Comparison of ENCODE assay signal across 9 cellular contexts in genomic region chr9:128770286-128770685, GRCh38. TPM values are rescaled to one million over a fixed set of nuclear protein-coding genes. Genes with fewer than 3 reads are reported as not detected.
DNase-seq lines count a peak whose midpoint lies in the region; ATAC-seq and TF ChIP-seq lines count a peak whose summit lies in the region.
"Had no signal": no experiment of that assay in that cellular context is flagged by ENCODE, and none has a peak within 500 bp of the region (broad histone marks: within the 10 kb centered on the region; RNA-seq: fewer than 3 reads in every experiment).

No MANE protein-coding gene starts in this region.

- H3K9ac ChIP-seq in MM.1S (ENCODE audit: low read length) (peak overlapping the region; percentile 87; the same call in 1 of the 2 replicates), neural cell (ENCODE audit: low read length) (peak overlapping the region; percentile 97)

- TF ChIP-seq CTCF in CD4-positive, alpha-beta T cell (IDR thresholded peaks at IDR 0.05) = no peak
- TF ChIP-seq CTCF in MM.1S (IDR thresholded peaks at IDR 0.05; ENCODE audit: low read length) (no peak), dorsolateral prefrontal cortex (IDR thresholded peaks at IDR 0.05 in 54 of 56, conservative IDR thresholded peaks at IDR 0.05 in 2 of 56; ENCODE audit: low read depth in 1 of 56, partially characterized antibody in 56 of 56) (no peak), neural cell (IDR thresholded peaks at IDR 0.05; ENCODE audit: poor library complexity, severe bottlenecking) (no peak)

- peaks cover 48% of the 10 kb centered on the region for H3K4me1 Mint-ChIP-seq in CD4-positive, alpha-beta T cell (ENCODE audit: low read depth)

- POLR2A ChIA-PET in CD4-positive, alpha-beta T cell (lab: Charles Lee) = interaction anchor here (1.5 to 3.6 kb wide), 4 partner anchors 16 to 399 kb away, joined by 8 to 49 read pairs (median 20); partner anchors contain the start of genes SET, TBC1D13, URM1 and ZDHHC12

- no peaks in the 10 kb centered on the region for H3K9me3 ChIP-seq in CD4-positive, alpha-beta T cell (ENCODE audit: control insufficient read depth, low read length)
- H3K9me3 ChIP-seq in MM.1S (replicated peaks; ENCODE audit: insufficient read depth, low read length) (no peaks in the 10 kb centered on the region), neural cell (ENCODE audit: low read length) (no peaks in the 10 kb centered on the region)

- H3K4me1 ChIP-seq in MM.1S (ENCODE audit: low read length) = peaks cover 5% of the 10 kb centered on the region

- H3K79me2 ChIP-seq in MM.1S (ENCODE audit: low read length) = peaks cover 20% of the 10 kb centered on the region
- peaks cover 20% of the 10 kb centered on the region for H3K79me2 ChIP-seq in neural cell (replicated peaks; ENCODE audit: insufficient read depth, low read length)

- CTCF ChIA-PET in CD4-positive, alpha-beta T cell (lab: Charles Lee) = no interaction called here

- H3K9me2 ChIP-seq in MM.1S (replicated peaks; ENCODE audit: insufficient read depth, low read length) = no peaks in the 10 kb centered on the region
- no peaks in the 10 kb centered on the region for H3K9me2 ChIP-seq in neural cell (ENCODE audit: insufficient read depth, low read length)

- ATAC-seq in CD4-positive, alpha-beta T cell (ENCODE audit: poor library complexity) = no peak
- ATAC-seq in GM18517 (IDR thresholded peaks at IDR 0.05; ENCODE audit: unreplicated experiment) = no peak

- no peak for DNase-seq in CD4-positive, alpha-beta T cell
- no peak for DNase-seq in MM.1S
- no peak for DNase-seq in dorsolateral prefrontal cortex
- DNase-seq in effector CD8-positive, alpha-beta T cell (lab: John Stamatoyannopoulos, UW) = no peak
- DNase-seq in kidney tubule cell (ENCODE audit: low spot score) = no peak
- no peak for DNase-seq in COLO829 (ENCODE audit: low spot score)
- DNase-seq: stimulated activated naive CD4-positive, alpha-beta T cell had no signal

- H4K20me1 ChIP-seq in MM.1S (ENCODE audit: insufficient read depth, low read length) (no peaks in the 10 kb centered on the region), neural cell (ENCODE audit: insufficient read depth) (no peaks in the 10 kb centered on the region)

- no peaks in the 10 kb centered on the region for H3K27me3 Mint-ChIP-seq in CD4-positive, alpha-beta T cell

- intact Hi-C loops in CD4-positive, alpha-beta T cell (cut with DNase I, micrococcal nuclease) = loop anchor here (2.0 to 10.0 kb wide), 6 partner anchors 45 to 398 kb away; partner anchors contain the start of genes ZDHHC12 (in 2 of the 2), DYNC2I2 (in 1 of the 2), KYAT1 (in 1 of the 2) and LRRC8A (in 1 of the 2)
- intact Hi-C loops in dorsolateral prefrontal cortex (cut with DNase I) = loop anchor here (2.0 to 10.0 kb wide), 6 partner anchors 17 to 445 kb away; partner anchors contain the start of genes ENDOG (in 2 of the 2), COQ4 (in 1 of the 2), DYNC2I2 (in 1 of the 2) and LRRC8A (in 1 of the 2)

- H3K4me2 ChIP-seq in MM.1S (ENCODE audit: low read depth, low read length) = peak overlapping the region; percentile 95
- H3K4me2 ChIP-seq in neural cell (ENCODE audit: low read length) = peak overlapping the region; percentile 71

- no peaks in the 10 kb centered on the region for H3K27me3 ChIP-seq in CD4-positive, alpha-beta T cell (ENCODE audit: control insufficient read depth, insufficient read depth, low read length)
- H3K27me3 ChIP-seq in MM.1S (replicated peaks; ENCODE audit: insufficient read depth, low read length) (no peaks in the 10 kb centered on the region), dorsolateral prefrontal cortex (no peaks in the 10 kb centered on the region), neural cell (ENCODE audit: insufficient read depth, low read depth, low read length) (no peaks in the 10 kb centered on the region)

- H2AFZ ChIP-seq in MM.1S (ENCODE audit: low read length) = no peak overlapping the region
- no peak overlapping the region for H2AFZ ChIP-seq in neural cell (ENCODE audit: low read depth, low read length)

- H3K36me3 Mint-ChIP-seq in CD4-positive, alpha-beta T cell (ENCODE audit: low read depth) = peaks cover 20% of the 10 kb centered on the region

- peak overlapping the region; percentile 98 for H3K4me3 Mint-ChIP-seq in CD4-positive, alpha-beta T cell

- peak overlapping the region; percentile 92 for H3K4me3 ChIP-seq in MM.1S (ENCODE audit: low read length)
- H3K4me3 ChIP-seq in dorsolateral prefrontal cortex = peak overlapping the region in 55 of 59 donors; percentile 65 to 99 (median 93)
- peak overlapping the region; percentile 99 for H3K4me3 ChIP-seq in neural cell (ENCODE audit: low read length)

- TF ChIP-seq RAD21 in neural cell (conservative IDR thresholded peaks at IDR 0.05) = no peak

- TF ChIP-seq EP300 in neural cell (conservative IDR thresholded peaks at IDR 0.05; ENCODE audit: poor library complexity, severe bottlenecking) = no peak

- no peaks in the 10 kb centered on the region for H3K9me3 Mint-ChIP-seq in CD4-positive, alpha-beta T cell

- H3K36me3 ChIP-seq in MM.1S (replicated peaks; ENCODE audit: insufficient read depth, low read length) (no peaks in the 10 kb centered on the region), neural cell (ENCODE audit: insufficient read depth, low read length) (no peaks in the 10 kb centered on the region)

- peak overlapping the region; percentile 98 for H3K27ac Mint-ChIP-seq in CD4-positive, alpha-beta T cell

- H3F3A ChIP-seq in MM.1S (ENCODE audit: insufficient read depth, low read length) = peaks cover 8% of the 10 kb centered on the region; the same call in 1 of the 2 replicates
- H3F3A ChIP-seq in neural cell (ENCODE audit: insufficient read depth, low read length, poor library complexity, severe bottlenecking) = no peaks in the 10 kb centered on the region

- no peak overlapping the region for H3K27ac ChIP-seq in CD4-positive, alpha-beta T cell (ENCODE audit: low read depth, low read length)
- no peak overlapping the region for H3K27ac ChIP-seq in MM.1S (ENCODE audit: low read length)
- H3K27ac ChIP-seq in dorsolateral prefrontal cortex = peak overlapping the region in 13 of 59 donors; percentile 9 to 97 (median 91)
- H3K27ac ChIP-seq in neural cell (ENCODE audit: low read length) = no peak overlapping the region

TF ChIP-seq in neural cell, 6 proteins besides CTCF, POLR2A, EP300 and RAD21:
- TF ChIP-seq TAF1 (IDR thresholded peaks at IDR 0.05; ENCODE audit: low read depth) (no peak), EZH2 (IDR thresholded peaks at IDR 0.05; ENCODE audit: borderline replicate concordance, insufficient read depth, low read length, poor library complexity, severe bottlenecking) (no peak), SMC3 (conservative IDR thresholded peaks at IDR 0.05; ENCODE audit: poor library complexity) (no peak), MXI1 (conservative IDR thresholded peaks at IDR 0.05; ENCODE audit: poor library complexity, severe bottlenecking) (no peak), POLR2AphosphoS5 (IDR thresholded peaks at IDR 0.05) (no peak)
- TF ChIP-seq, protein P1, sequence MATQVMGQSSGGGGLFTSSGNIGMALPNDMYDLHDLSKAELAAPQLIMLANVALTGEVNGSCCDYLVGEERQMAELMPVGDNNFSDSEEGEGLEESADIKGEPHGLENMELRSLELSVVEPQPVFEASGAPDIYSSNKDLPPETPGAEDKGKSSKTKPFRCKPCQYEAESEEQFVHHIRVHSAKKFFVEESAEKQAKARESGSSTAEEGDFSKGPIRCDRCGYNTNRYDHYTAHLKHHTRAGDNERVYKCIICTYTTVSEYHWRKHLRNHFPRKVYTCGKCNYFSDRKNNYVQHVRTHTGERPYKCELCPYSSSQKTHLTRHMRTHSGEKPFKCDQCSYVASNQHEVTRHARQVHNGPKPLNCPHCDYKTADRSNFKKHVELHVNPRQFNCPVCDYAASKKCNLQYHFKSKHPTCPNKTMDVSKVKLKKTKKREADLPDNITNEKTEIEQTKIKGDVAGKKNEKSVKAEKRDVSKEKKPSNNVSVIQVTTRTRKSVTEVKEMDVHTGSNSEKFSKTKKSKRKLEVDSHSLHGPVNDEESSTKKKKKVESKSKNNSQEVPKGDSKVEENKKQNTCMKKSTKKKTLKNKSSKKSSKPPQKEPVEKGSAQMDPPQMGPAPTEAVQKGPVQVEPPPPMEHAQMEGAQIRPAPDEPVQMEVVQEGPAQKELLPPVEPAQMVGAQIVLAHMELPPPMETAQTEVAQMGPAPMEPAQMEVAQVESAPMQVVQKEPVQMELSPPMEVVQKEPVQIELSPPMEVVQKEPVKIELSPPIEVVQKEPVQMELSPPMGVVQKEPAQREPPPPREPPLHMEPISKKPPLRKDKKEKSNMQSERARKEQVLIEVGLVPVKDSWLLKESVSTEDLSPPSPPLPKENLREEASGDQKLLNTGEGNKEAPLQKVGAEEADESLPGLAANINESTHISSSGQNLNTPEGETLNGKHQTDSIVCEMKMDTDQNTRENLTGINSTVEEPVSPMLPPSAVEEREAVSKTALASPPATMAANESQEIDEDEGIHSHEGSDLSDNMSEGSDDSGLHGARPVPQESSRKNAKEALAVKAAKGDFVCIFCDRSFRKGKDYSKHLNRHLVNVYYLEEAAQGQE (IDR thresholded peaks at IDR 0.05; ENCODE audit: borderline replicate concordance) = no peak

RNA-seq across cellular contexts. Expression of gene ZER1, which starts 1.4 kb away (rescaled TPM):
- 10 to 100 TPM; 25.4 to 32.6 TPM for total RNA-seq in CD4-positive, alpha-beta T cell
- 100 to 1,000 TPM in 117 of 120 experiments, 10 to 100 TPM in 3; 87.6 to 198 (median 135) TPM for total RNA-seq in dorsolateral prefrontal cortex
- 30.6 and 32.2 TPM in 2 replicates for polyA plus RNA-seq in neural cell
- polyA minus RNA-seq in neural cell = 50.4 and 55.2 TPM in 2 replicates

RNA-seq across cellular contexts. Expression of gene TBC1D13, which starts 16.8 kb away (rescaled TPM):
- 10 to 100 TPM; 25.4 to 28.7 TPM for total RNA-seq in CD4-positive, alpha-beta T cell
- total RNA-seq in dorsolateral prefrontal cortex = 10 to 100 TPM; 32.1 to 59.0 (median 40.5) TPM
- 24.4 and 30.0 TPM in 2 replicates for polyA plus RNA-seq in neural cell
- 16.1 and 16.9 TPM in 2 replicates for polyA minus RNA-seq in neural cell

RNA-seq across cellular contexts. Expression of gene ZDHHC12, which starts 46.4 kb away (rescaled TPM):
- 10 to 100 TPM; 22.0 to 23.7 TPM for total RNA-seq in CD4-positive, alpha-beta T cell
- 1 to 10 TPM; 1.9 to 8.9 (median 4.8) TPM for total RNA-seq in dorsolateral prefrontal cortex
- polyA plus RNA-seq in neural cell = 0.09 TPM in 1 of 2 replicates, not detected in the other
- 1.5 TPM in 1 of 2 replicates, not detected in the other for polyA minus RNA-seq in neural cell

RNA-seq across cellular contexts. Expression of gene ENDOG, which starts 48.0 kb away (rescaled TPM):
- 1 to 10 TPM; 3.2 to 3.7 TPM for total RNA-seq in CD4-positive, alpha-beta T cell
- total RNA-seq in dorsolateral prefrontal cortex = 10 to 100 TPM; 20.4 to 57.3 (median 35.8) TPM
- 60.1 and 61.5 TPM in 2 replicates for polyA plus RNA-seq in neural cell
- polyA minus RNA-seq in neural cell = 29.5 and 36.0 TPM in 2 replicates

RNA-seq across cellular contexts. Expression of gene SPOUT1, which starts 59.3 kb away (rescaled TPM):
- 10 to 100 TPM; 22.2 to 27.6 TPM for total RNA-seq in CD4-positive, alpha-beta T cell
- 10 to 100 TPM; 26.9 to 97.3 (median 42.1) TPM for total RNA-seq in dorsolateral prefrontal cortex
- 26.7 and 34.7 TPM in 2 replicates for polyA plus RNA-seq in neural cell
- polyA minus RNA-seq in neural cell = 18.3 and 18.4 TPM in 2 replicates
